Comparison of ENCODE assay signal across 1 cellular context in genomic region chr17:48576479-48577309, GRCh38.
A peak's percentile ranks its signal among the peaks of the same experiment; 100 is the strongest.
TF ChIP-seq lines count a peak whose summit lies in the region.

No MANE protein-coding gene starts in this region.

TF ChIP-seq in HEK293, 187 proteins besides CTCF, POLR2A, EP300 and RAD21 (continued from another document and continues in another):
- TF ChIP-seq ZBTB21 (tag by site-specific recombination; IDR thresholded peaks at IDR 0.05) = no peak
- TF ChIP-seq ZNF133 (tag by site-specific recombination; IDR thresholded peaks at IDR 0.05) = no peak
- TF ChIP-seq ZNF19 (tag by site-specific recombination; IDR thresholded peaks at IDR 0.05; ENCODE audit: low read depth) = no peak
- TF ChIP-seq GLI2 (tag by site-specific recombination; IDR thresholded peaks at IDR 0.05; ENCODE audit: borderline replicate concordance, low read depth) = no peak
- no peak for TF ChIP-seq ZNF155 (tag by site-specific recombination; IDR thresholded peaks at IDR 0.05)
- no peak for TF ChIP-seq ZNF658 (tag by site-specific recombination; IDR thresholded peaks at IDR 0.05)
- peak; percentile 34; the same call in 1 of the 2 replicates for TF ChIP-seq ZNF335 (tag by site-specific recombination; conservative IDR thresholded peaks at IDR 0.05)
- TF ChIP-seq ZSCAN16 (tag by site-specific recombination; IDR thresholded peaks at IDR 0.05) = no peak
- TF ChIP-seq MEIS1 (CRISPR knock-in tag; IDR thresholded peaks at IDR 0.05; ENCODE audit: borderline replicate concordance) = no peak
- TF ChIP-seq ZNF792 (tag by site-specific recombination; IDR thresholded peaks at IDR 0.05) = no peak
- TF ChIP-seq ZNF626 (tag by site-specific recombination; IDR thresholded peaks at IDR 0.05) = no peak
- TF ChIP-seq ZNF311 (tag by site-specific recombination; IDR thresholded peaks at IDR 0.05; ENCODE audit: borderline replicate concordance) = no peak
- TF ChIP-seq PRDM4 (tag by site-specific recombination; IDR thresholded peaks at IDR 0.05) = peak; percentile 59; the same call in 1 of the 2 replicates
- TF ChIP-seq YY1 (tag by site-specific recombination; IDR thresholded peaks at IDR 0.05) = no peak
- TF ChIP-seq ZNF280D (tag by site-specific recombination; IDR thresholded peaks at IDR 0.05) = no peak
- peak; percentile 72 for TF ChIP-seq EGR2 (tag by site-specific recombination; IDR thresholded peaks at IDR 0.05; ENCODE audit: low read depth)
- TF ChIP-seq ZNF639 (tag by site-specific recombination; IDR thresholded peaks at IDR 0.05) = no peak
- peak; percentile 20 for TF ChIP-seq ZBTB26 (tag by site-specific recombination; optimal IDR thresholded peaks at IDR 0.05)
- TF ChIP-seq KLF10 (tag by site-specific recombination; IDR thresholded peaks at IDR 0.05) = no peak
- no peak for TF ChIP-seq ZBTB48 (tag by site-specific recombination; IDR thresholded peaks at IDR 0.05)
- TF ChIP-seq ZNF10 (tag by site-specific recombination; IDR thresholded peaks at IDR 0.05) = peak; percentile 49; the same call in 1 of the 2 replicates
- TF ChIP-seq ZXDB (tag by site-specific recombination; IDR thresholded peaks at IDR 0.05) = no peak
- TF ChIP-seq ZSCAN30 (tag by site-specific recombination; IDR thresholded peaks at IDR 0.05) = 0 out of 2 replicates have a peak, but pooled peaks have one; percentile 25
- no peak for TF ChIP-seq TCF7L2 (IDR thresholded peaks at IDR 0.05; ENCODE audit: borderline replicate concordance, low read depth, low read length)
- TF ChIP-seq ZNF16 (tag by site-specific recombination; IDR thresholded peaks at IDR 0.05; ENCODE audit: low read depth) = peak; percentile 32; the same call in 1 of the 2 replicates
- TF ChIP-seq TRIM28 (IDR thresholded peaks at IDR 0.05; ENCODE audit: borderline replicate concordance, low read length) = no peak
- TF ChIP-seq ZNF624 (tag by site-specific recombination; IDR thresholded peaks at IDR 0.05) = no peak
- TF ChIP-seq ZNF266 (tag by site-specific recombination; IDR thresholded peaks at IDR 0.05; ENCODE audit: low read depth) = no peak
- no peak for TF ChIP-seq TSHZ1 (tag by site-specific recombination; IDR thresholded peaks at IDR 0.05; ENCODE audit: borderline replicate concordance)
- TF ChIP-seq ZNF416 (tag by site-specific recombination; IDR thresholded peaks at IDR 0.05) = no peak
- TF ChIP-seq SP2 (tag by site-specific recombination; IDR thresholded peaks at IDR 0.05) = no peak
- TF ChIP-seq KLF1 (tag by site-specific recombination; IDR thresholded peaks at IDR 0.05) = no peak
- TF ChIP-seq ZNF354C (tag by site-specific recombination; IDR thresholded peaks at IDR 0.05; ENCODE audit: borderline replicate concordance, low read depth) = no peak
- peak; percentile 51; the same call in 1 of the 2 replicates for TF ChIP-seq HIC1 (tag by site-specific recombination; IDR thresholded peaks at IDR 0.05)
- TF ChIP-seq ZFP41 (tag by site-specific recombination; IDR thresholded peaks at IDR 0.05; ENCODE audit: borderline replicate concordance) = no peak
- no peak for TF ChIP-seq ELK4 (IDR thresholded peaks at IDR 0.05; ENCODE audit: borderline replicate concordance, low read depth, low read length)
- TF ChIP-seq ZBTB44 (tag by site-specific recombination; IDR thresholded peaks at IDR 0.05) = no peak
- peak; percentile 88 for TF ChIP-seq ZNF398 (tag by site-specific recombination; IDR thresholded peaks at IDR 0.05)
- TF ChIP-seq ZNF2 (tag by site-specific recombination; IDR thresholded peaks at IDR 0.05) = no peak
- TF ChIP-seq ZBTB8A (tag by site-specific recombination; IDR thresholded peaks at IDR 0.05) = no peak
- TF ChIP-seq GFI1B (tag by site-specific recombination; IDR thresholded peaks at IDR 0.05) = no peak
- no peak for TF ChIP-seq ZNF48 (tag by site-specific recombination; IDR thresholded peaks at IDR 0.05)
- peak; percentile 83 for TF ChIP-seq IKZF3 (tag by site-specific recombination; IDR thresholded peaks at IDR 0.05)
